Comparison of ENCODE assay signal across 22 cellular contexts in the genomic region with DNA sequence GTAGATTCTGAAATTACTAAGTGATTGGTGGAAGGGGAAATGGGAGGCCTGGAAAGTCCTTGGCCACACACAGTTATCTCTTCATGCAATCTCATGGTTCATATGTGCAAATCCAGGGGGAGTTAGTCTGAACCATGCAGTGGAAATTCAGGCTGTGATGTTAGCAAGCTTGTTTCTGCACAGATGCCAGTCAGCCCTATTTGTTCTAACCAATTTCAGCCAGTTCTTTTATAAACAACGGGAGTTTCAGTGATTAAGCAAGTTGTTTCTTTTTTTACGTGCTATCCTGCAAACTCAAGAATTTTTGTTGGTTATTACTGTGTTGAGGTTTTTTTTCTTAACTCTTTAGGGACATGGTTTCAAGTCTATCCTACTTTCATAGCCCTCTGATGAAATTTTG.
"Had no signal": no experiment of that assay in that cellular context is flagged by ENCODE, and none has a peak within 500 bp of the region (broad histone marks: within the 10 kb centered on the region; RNA-seq: fewer than 3 reads in every experiment).

No MANE protein-coding gene starts in this region.

- H3K27ac ChIP-seq: heart right ventricle, right lobe of liver, upper lobe of right lung had no signal

- H3K4me3 ChIP-seq: heart right ventricle, right lobe of liver, smooth muscle cell, upper lobe of right lung had no signal

- H3K9me3 ChIP-seq: heart right ventricle, right lobe of liver, upper lobe of right lung had no signal

- H3K4me1 ChIP-seq: right lobe of liver, upper lobe of right lung had no signal

- H3K4me2 ChIP-seq: smooth muscle cell had no signal

- H3K27me3 ChIP-seq: heart right ventricle, right lobe of liver, upper lobe of right lung had no signal

- H3K36me3 ChIP-seq: right lobe of liver, upper lobe of right lung had no signal

- DNase-seq: activated CD8-positive, alpha-beta memory T cell treated with anti-CD3 and anti-CD28 coated beads for 24 hours; activated CD8-positive, alpha-beta memory T cell treated with anti-CD3 and anti-CD28 coated beads, Interleukin-2, amount 50 U/mL, for 4 hours; activated naive CD4-positive, alpha-beta T cell treated with Interleukin-2 at 50 U/mL for 16 hours; activated naive CD8-positive, alpha-beta T cell treated with anti-CD3 and anti-CD28 coated beads for 36 hours; activated T-cell treated with anti-CD3 and anti-CD28 coated beads, Interleukin-2, amount 50 U/mL, for 4 hours; amygdala; caudate nucleus; dermis blood vessel endothelial cell; effector CD8-positive, alpha-beta T cell; erythroblast; heart right ventricle; left colon; naive B cell; nucleus accumbens; right lobe of liver; stimulated activated CD4-positive, alpha-beta T cell treated with anti-CD3 and anti-CD28 coated beads, Interleukin-15, amount 100 ng/mL, for 24 hours; stimulated activated CD8-positive, alpha-beta memory T cell treated with anti-CD3 and anti-CD28 coated beads, Interleukin-4, amount 100 ng/mL, for 48 hours; stimulated activated naive B cell treated with anti-CD40 and anti-IgM and Interleukin-4, amounts not matched to agents 10 μg/mL and 1 μg/mL and 100 μg/mL, for 72 hours; T-helper 9 cell; upper lobe of right lung had no signal

- ATAC-seq: activated T-cell treated with anti-CD3 and anti-CD28 coated beads, Interleukin-2, amount 50 U/mL, for 4 hours; heart right ventricle; left colon; right lobe of liver; stimulated activated naive B cell treated with anti-CD40 and anti-IgM and Interleukin-4, amounts not matched to agents 10 μg/mL and 1 μg/mL and 100 μg/mL, for 72 hours; upper lobe of right lung; WTC11 had no signal
